In genomic region chr10:4532467-4532866, GRCh38 we compare ENCODE assay signal across 15 cellular contexts.
A peak's percentile ranks its signal among the peaks of the same experiment; 100 is the strongest.
DNase-seq lines count a peak whose midpoint lies in the region; FAIRE-seq and TF ChIP-seq lines count a peak whose summit lies in the region.
"Had no signal": no experiment of that assay in that cellular context is flagged by ENCODE, and none has a peak within 500 bp of the region (broad histone marks: within the 10 kb centered on the region; RNA-seq: fewer than 3 reads in every experiment).

No MANE protein-coding gene starts in this region.

- TF ChIP-seq POLR2A in H54 (IDR thresholded peaks at IDR 0.05; ENCODE audit: low read depth, low read length), result no peak

- no peak overlapping the region for H3K27ac Mint-ChIP-seq in mesothelial cell of epicardium
- H3K27ac Mint-ChIP-seq: WTC11 had no signal

- peaks cover 19% of the 10 kb centered on the region for H3K4me1 Mint-ChIP-seq in mesothelial cell of epicardium
- H3K4me1 Mint-ChIP-seq: WTC11 had no signal

- H3K27me3 Mint-ChIP-seq in mesothelial cell of epicardium (ENCODE audit: low read depth), result no peaks in the 10 kb centered on the region

- H3K4me1 ChIP-seq in ascending aorta (peaks cover 0 to 4% of the 10 kb centered on the region in 2 donors), subcutaneous abdominal adipose tissue (ENCODE audit: control insufficient read depth in 5 of 5, insufficient read depth in 5 of 5, low read length in 5 of 5) (peaks cover 0 to 18% (median 4%) of the 10 kb centered on the region in 5 donors)

- no peaks in the 10 kb centered on the region for H3K36me3 Mint-ChIP-seq in mesothelial cell of epicardium

- intact Hi-C loops in ascending aorta (cut with DNase I), result loop anchor here (2.0 to 10.0 kb wide), 2 partner anchors 130 to 478 kb away; no protein-coding TSS in a partner anchor

- H3K9me3 Mint-ChIP-seq in mesothelial cell of epicardium, result peaks cover 13% of the 10 kb centered on the region

- peak; percentile 48 for FAIRE-seq in H54 (lab: Jason Lieb, UNC)

- TF ChIP-seq CTCF in ascending aorta (IDR thresholded peaks at IDR 0.05) (no peak), fibroblast of the aortic adventitia (IDR thresholded peaks at IDR 0.05; ENCODE audit: insufficient read depth, low read length) (no peak), mesothelial cell of epicardium (IDR thresholded peaks at IDR 0.05; ENCODE audit: unreplicated experiment) (no peak)

- H3K4me3 ChIP-seq in ascending aorta (no peak overlapping the region), fibroblast of the aortic adventitia (ENCODE audit: low read depth, low read length) (no peak overlapping the region), subcutaneous abdominal adipose tissue (ENCODE audit: low read depth in 1 of 5, low read length in 5 of 5) (no peak overlapping the region)
- H3K4me3 ChIP-seq: psoas muscle had no signal

- H3K9me3 ChIP-seq in ascending aorta (no peaks in the 10 kb centered on the region), subcutaneous abdominal adipose tissue (ENCODE audit: control insufficient read depth in 5 of 5, low read length in 5 of 5) (peaks cover 0 to 4% (median 0%) of the 10 kb centered on the region in 5 donors)
- H3K9me3 ChIP-seq: psoas muscle had no signal

- H3K27me3 ChIP-seq in ascending aorta (no peaks in the 10 kb centered on the region), subcutaneous abdominal adipose tissue (ENCODE audit: control insufficient read depth in 5 of 5, insufficient read depth in 4 of 5, low read length in 5 of 5) (no peaks in the 10 kb centered on the region)

- H3K36me3 ChIP-seq in ascending aorta (no peaks in the 10 kb centered on the region), subcutaneous abdominal adipose tissue (ENCODE audit: control insufficient read depth in 5 of 5, insufficient read depth in 5 of 5, low read length in 5 of 5) (no peaks in the 10 kb centered on the region)

- H3K27ac ChIP-seq in ascending aorta (peak overlapping the region; percentile 22 to 42), subcutaneous abdominal adipose tissue (ENCODE audit: low read depth, low read length) (peak overlapping the region; percentile 70)
- H3K27ac ChIP-seq: psoas muscle had no signal

- DNase-seq in H54 (ENCODE audit: insufficient read length, low spot score) (peak; percentile 4), ascending aorta (ENCODE audit: low spot score in 2 of 2) (no peak), fibroblast of the aortic adventitia (ENCODE audit: low read depth) (peak; percentile 85), DMS 273 (lab: John Stamatoyannopoulos, UW; ENCODE audit: unreplicated experiment) (no peak), mesothelial cell of epicardium (ENCODE audit: low spot score in 2 of 2, unreplicated experiment in 2 of 2) (no peak), NCI-H1417 treated with DMSO at 0.1 percent for 48 hours (lab: John Stamatoyannopoulos, UW) (no peak)
- no peak for DNase-seq in effector CD4-positive, alpha-beta T cell
- DNase-seq: amygdala; Karpas-422; NCI-H2029 treated with DMSO at 0.1 percent for 48 hours; psoas muscle; stimulated activated CD4-positive, alpha-beta T cell treated with anti-CD3 and anti-CD28 coated beads, Interleukin-4, amount 100 ng/mL, for 1 hour; stimulated activated naive CD4-positive, alpha-beta T cell treated with Interleukin-2 at 50 U/mL for 16 hours had no signal

- H3K9ac ChIP-seq in subcutaneous abdominal adipose tissue (ENCODE audit: low read length in 5 of 5), result peak overlapping the region in 2 of 5 donors; percentile 20 to 49

- no peak overlapping the region for H3K4me3 Mint-ChIP-seq in mesothelial cell of epicardium
- H3K4me3 Mint-ChIP-seq: WTC11 had no signal

Comparison
In these comparisons a context has a peak if more than half of its experiments do, and no peak if none do; other contexts are left out.
1. DNase-seq: peak in H54 (single experiment) and fibroblast of the aortic adventitia (single experiment); none in ascending aorta (0 of 2), DMS 273 (single experiment), mesothelial cell of epicardium (0 of 2), effector CD4-positive, alpha-beta T cell (single experiment) and NCI-H1417 treated with DMSO at 0.1 percent for 48 hours (single experiment).